Comparison of ENCODE assay signal across 8 cellular contexts in genomic region chr4:25161599-25161960, GRCh38. TPM values are rescaled to one million over a fixed set of nuclear protein-coding genes. Genes with fewer than 3 reads are reported as not detected.
A peak's percentile ranks its signal among the peaks of the same experiment; 100 is the strongest.
DNase-seq lines count a peak whose midpoint lies in the region; ATAC-seq and TF ChIP-seq lines count a peak whose summit lies in the region.

No MANE protein-coding gene starts in this region.

- POLR2A ChIA-PET in CD8-positive, alpha-beta memory T cell (lab: Charles Lee), result interaction anchor here (0.6 to 3.0 kb wide), 3 partner anchors 61 to 151 kb away, joined by 3 to 35 read pairs (median 4); partner anchors contain the start of genes PI4K2B and ZCCHC4

- peak overlapping the region; percentile 87 to 99 (median 97) for H3K27ac Mint-ChIP-seq in CD8-positive, alpha-beta memory T cell
- H3K27ac Mint-ChIP-seq in neural progenitor cell, result peak overlapping the region; percentile 87

- H3K9ac ChIP-seq in Loucy (ENCODE audit: low read depth, low read length, poor library complexity, severe bottlenecking), result peak overlapping the region; percentile 84
- H3K9ac ChIP-seq in colonic mucosa (ENCODE audit: low read depth in 2 of 2, low read length in 2 of 2), result peak overlapping the region in 1 of 2 donors; percentile 96
- no peak overlapping the region for H3K9ac ChIP-seq in neural progenitor cell

- TF ChIP-seq CTCF in Loucy (conservative IDR thresholded peaks at IDR 0.05; ENCODE audit: low read length), result no peak
- TF ChIP-seq CTCF in colonic mucosa (IDR thresholded peaks at IDR 0.05), result no peak
- no peak for TF ChIP-seq CTCF in neural progenitor cell (IDR thresholded peaks at IDR 0.05)

- peak overlapping the region; percentile 97 for H3K27ac ChIP-seq in CD8-positive, alpha-beta memory T cell (ENCODE audit: low read depth, low read length)
- H3K27ac ChIP-seq in colonic mucosa (peak overlapping the region; percentile 99), neural progenitor cell (no peak overlapping the region)

- H3K4me1 Mint-ChIP-seq in CD8-positive, alpha-beta memory T cell, result peaks cover 56 to 76% (median 73%) of the 10 kb centered on the region in 3 donors
- peaks cover 14% of the 10 kb centered on the region for H3K4me1 Mint-ChIP-seq in neural progenitor cell

- H3K27me3 Mint-ChIP-seq in CD8-positive, alpha-beta memory T cell, result peaks cover 0 to 5% of the 10 kb centered on the region in 2 donors
- peaks cover 9% of the 10 kb centered on the region for H3K27me3 Mint-ChIP-seq in neural progenitor cell (ENCODE audit: insufficient read depth, low read depth)

- no peaks in the 10 kb centered on the region for H3K9me3 ChIP-seq in CD8-positive, alpha-beta memory T cell (ENCODE audit: low read length)
- H3K9me3 ChIP-seq in Loucy (ENCODE audit: insufficient read depth, low read depth, low read length), result no peaks in the 10 kb centered on the region
- H3K9me3 ChIP-seq in colonic mucosa, result no peaks in the 10 kb centered on the region
- H3K9me3 ChIP-seq in neural progenitor cell (ENCODE audit: low read depth), result no peaks in the 10 kb centered on the region

- H3K9me3 Mint-ChIP-seq in CD8-positive, alpha-beta memory T cell, result no peaks in the 10 kb centered on the region
- no peaks in the 10 kb centered on the region for H3K9me3 Mint-ChIP-seq in neural progenitor cell

- H2AFZ ChIP-seq in Loucy (ENCODE audit: low read length) (peak overlapping the region; percentile 82), neural progenitor cell (replicated peaks) (no peak overlapping the region)

- CTCF ChIA-PET in CD8-positive, alpha-beta memory T cell (lab: Charles Lee), result interaction anchor here (1.5 to 4.7 kb wide), 3 partner anchors 18 to 151 kb away, joined by 3 to 29 read pairs (median 22); partner anchors contain the start of genes PI4K2B and ZCCHC4

- DNase-seq in CD8-positive, alpha-beta memory T cell, result no peak
- DNase-seq in colonic mucosa (no peak), neural progenitor cell (ENCODE audit: low spot score) (no peak), NCI-H1436 treated with DMSO at 0.1 percent for 48 hours (lab: John Stamatoyannopoulos, UW) (no peak)
- no peak for DNase-seq in NK-92 treated with Interleukin-12 subunit alpha and Interleukin-12 subunit beta, amount 100 ng/mL, for 24 hours (lab: John Stamatoyannopoulos, UW)

- peaks cover 7 to 59% (median 15%) of the 10 kb centered on the region in 3 donors for H3K36me3 Mint-ChIP-seq in CD8-positive, alpha-beta memory T cell
- peaks cover 10% of the 10 kb centered on the region for H3K36me3 Mint-ChIP-seq in neural progenitor cell

- H3F3A ChIP-seq in Loucy (ENCODE audit: low read depth) (no peaks in the 10 kb centered on the region), neural progenitor cell (ENCODE audit: low read depth) (peaks cover 14% of the 10 kb centered on the region)

- peaks cover 28% of the 10 kb centered on the region for H3K4me1 ChIP-seq in CD8-positive, alpha-beta memory T cell (ENCODE audit: insufficient read depth, low read length)
- H3K4me1 ChIP-seq in Loucy (ENCODE audit: insufficient read depth, low read length, poor library complexity, severe bottlenecking) (peaks cover 30% of the 10 kb centered on the region), colonic mucosa (peaks cover 5% of the 10 kb centered on the region), neural progenitor cell (peaks cover 19% of the 10 kb centered on the region)

- ATAC-seq in HG03095 (IDR thresholded peaks at IDR 0.05; ENCODE audit: unreplicated experiment), result no peak
- ATAC-seq in GM18520 (IDR thresholded peaks at IDR 0.05; ENCODE audit: unreplicated experiment), result no peak

- H3K36me3 ChIP-seq in CD8-positive, alpha-beta memory T cell (ENCODE audit: insufficient read depth, low read length), result peaks cover 3% of the 10 kb centered on the region
- no peaks in the 10 kb centered on the region for H3K36me3 ChIP-seq in Loucy (ENCODE audit: insufficient read depth, low read length)
- no peaks in the 10 kb centered on the region for H3K36me3 ChIP-seq in colonic mucosa
- H3K36me3 ChIP-seq in neural progenitor cell, result peaks cover 4% of the 10 kb centered on the region

- peak overlapping the region; percentile 90 to 97 (median 94) for H3K4me3 Mint-ChIP-seq in CD8-positive, alpha-beta memory T cell
- peak overlapping the region; percentile 89 for H3K4me3 Mint-ChIP-seq in neural progenitor cell

- H3K27me3 ChIP-seq in CD8-positive, alpha-beta memory T cell (ENCODE audit: insufficient read depth, low read length, poor library complexity, severe bottlenecking), result no peaks in the 10 kb centered on the region
- H3K27me3 ChIP-seq in Loucy (ENCODE audit: insufficient read depth, low read length, poor library complexity, severe bottlenecking) (no peaks in the 10 kb centered on the region), colonic mucosa (no peaks in the 10 kb centered on the region), neural progenitor cell (no peaks in the 10 kb centered on the region)

- H3K9me2 ChIP-seq in Loucy (replicated peaks; ENCODE audit: low read depth, low read length), result no peaks in the 10 kb centered on the region

- H3K79me2 ChIP-seq in Loucy (ENCODE audit: insufficient read depth, low read length), result peaks cover 48% of the 10 kb centered on the region
- peaks cover 13% of the 10 kb centered on the region for H3K79me2 ChIP-seq in neural progenitor cell (ENCODE audit: low read depth)

- peak overlapping the region; percentile 96 for H3K4me3 ChIP-seq in CD8-positive, alpha-beta memory T cell (ENCODE audit: low read length)
- peak overlapping the region; percentile 92 for H3K4me3 ChIP-seq in Loucy (ENCODE audit: low read length, poor library complexity, severe bottlenecking)
- peak overlapping the region; percentile 86 for H3K4me3 ChIP-seq in colonic mucosa
- H3K4me3 ChIP-seq in neural progenitor cell, result peak overlapping the region; percentile 67

- H4K20me1 ChIP-seq in Loucy (ENCODE audit: insufficient read depth, low read length, poor library complexity, severe bottlenecking), result no peaks in the 10 kb centered on the region
- H4K20me1 ChIP-seq in neural progenitor cell (ENCODE audit: low read depth), result no peaks in the 10 kb centered on the region

- H3K4me2 ChIP-seq in Loucy (ENCODE audit: low read depth, low read length, poor library complexity, severe bottlenecking) (peak overlapping the region; percentile 98), neural progenitor cell (peak overlapping the region; percentile 84)

- intact Hi-C loops in colonic mucosa (cut with DNase I), result loop anchor here (10.0 kb wide), 1 partner anchor 153 kb away; the partner anchor contains the start of gene ZCCHC4

RNA-seq across cellular contexts. Expression of gene SEPSECS, which starts 1.3 kb away (rescaled TPM):
- 10 to 100 TPM in 1 of 2 experiments, 1 to 10 TPM in 1; 8.6 to 10.0 TPM for total RNA-seq in CD8-positive, alpha-beta memory T cell
- polyA plus RNA-seq in CD8-positive, alpha-beta memory T cell, result 3.1 TPM
- total RNA-seq in colonic mucosa, result 10 to 100 TPM; 13.1 to 16.3 TPM
- total RNA-seq in neural progenitor cell (ENCODE audit: low replicate concordance), result 16.3 and 24.5 TPM in 2 replicates
